In the genomic region with DNA sequence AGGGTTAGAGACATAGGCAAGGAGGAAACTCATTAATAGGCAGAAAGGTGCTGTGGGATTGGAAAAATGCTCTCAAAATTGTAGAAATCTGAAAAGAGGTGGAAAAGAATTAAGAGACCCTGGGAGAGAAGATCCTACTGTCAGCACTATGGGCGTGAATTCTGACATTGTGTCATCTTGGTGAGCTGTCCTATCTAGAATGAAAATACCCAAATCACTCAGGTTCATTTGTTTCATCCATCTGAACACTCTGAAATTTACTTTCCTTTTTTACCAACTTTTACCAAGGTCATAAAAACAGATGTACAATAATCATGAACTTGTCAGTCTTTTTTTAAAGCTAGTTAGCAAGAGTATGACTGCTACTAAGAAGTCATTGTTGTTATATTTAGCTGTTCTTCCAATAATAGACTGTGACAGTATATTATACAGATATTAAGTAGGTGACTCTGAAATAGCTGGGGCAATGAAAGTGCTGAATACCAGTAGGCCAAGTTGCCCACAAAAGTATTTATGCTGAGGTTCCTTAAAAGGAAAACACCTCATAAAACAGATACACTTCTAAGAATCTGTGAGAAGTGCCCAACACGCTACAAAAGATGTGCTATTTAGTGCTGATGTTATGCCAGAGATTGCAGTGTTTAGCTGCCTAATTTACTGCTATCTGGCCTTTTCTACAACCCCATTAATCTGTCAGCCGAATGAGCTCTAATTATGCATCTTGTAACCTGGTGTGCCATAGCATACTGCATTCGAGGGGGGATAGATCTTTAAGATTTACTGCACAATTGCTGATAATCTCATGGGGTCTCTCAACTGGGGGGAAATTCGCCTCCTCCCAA, we compare ENCODE assay signal across 18 cellular contexts.
DNase-seq lines count a peak whose midpoint lies in the region; ATAC-seq and TF ChIP-seq lines count a peak whose summit lies in the region.
"Had no signal": no experiment of that assay in that cellular context is flagged by ENCODE, and none has a peak within 500 bp of the region (broad histone marks: within the 10 kb centered on the region; RNA-seq: fewer than 3 reads in every experiment).

No MANE protein-coding gene starts in this region.

- H3K4me1 ChIP-seq in right atrium auricular region, result peaks cover 0 to 7% of the 10 kb centered on the region in 2 donors
- peaks cover 3% of the 10 kb centered on the region for H3K4me1 ChIP-seq in right cardiac atrium (ENCODE audit: control insufficient read depth, insufficient read depth, low read length)
- H3K4me1 ChIP-seq: Caco-2, right lobe of liver had no signal

- peak overlapping the region in 1 of 2 donors; percentile 26 for H3K27ac ChIP-seq in right atrium auricular region
- H3K27ac ChIP-seq in right cardiac atrium (ENCODE audit: low read length), result no peak overlapping the region
- H3K27ac ChIP-seq: right lobe of liver had no signal

- peak; percentile 91 for ATAC-seq in Right ventricle myocardium superior (ENCODE audit: poor library complexity)
- peak; percentile 41 to 54 for ATAC-seq in right cardiac atrium
- ATAC-seq: right lobe of liver had no signal

- POLR2A ChIA-PET in activated CD4-positive, alpha-beta memory T cell treated with anti-CD3 and anti-CD28 coated beads for 36 hours (lab: Charles Lee), result interaction anchor here (0.7 to 1.3 kb wide), 8 partner anchors 13 to 329 kb away, joined by 3 to 8 read pairs (median 3); a partner anchor contains a TSS

- H3K27me3 ChIP-seq in right atrium auricular region (no peaks in the 10 kb centered on the region), right cardiac atrium (ENCODE audit: control insufficient read depth, insufficient read depth) (peaks cover 2% of the 10 kb centered on the region)
- H3K27me3 ChIP-seq: MG63, right lobe of liver had no signal

- no peak for DNase-seq in Right ventricle myocardium superior
- no peak for DNase-seq in right atrium auricular region (ENCODE audit: low spot score)
- no peak for DNase-seq in activated CD4-positive, alpha-beta memory T cell treated with anti-CD3 and anti-CD28 coated beads for 36 hours
- no peak for DNase-seq in right cardiac atrium
- no peak for DNase-seq in NCI-H2081 (lab: John Stamatoyannopoulos, UW)
- DNase-seq in cerebellum (ENCODE audit: low spot score), result no peak
- DNase-seq in GM13977 (ENCODE audit: low spot score), result no peak
- DNase-seq: activated naive CD4-positive, alpha-beta T cell; AML-193; Caco-2; EL; kidney glomerular epithelial cell; MG63; midbrain; NCI-H1694 treated with DMSO at 0.1 percent for 48 hours; NCI-H446; right lobe of liver; RPMI8226 had no signal

- H3K36me3 Mint-ChIP-seq in activated CD4-positive, alpha-beta memory T cell treated with anti-CD3 and anti-CD28 coated beads for 36 hours, result peaks cover 13% of the 10 kb centered on the region

- in situ Hi-C loops in GM13977 (cut with MboI; ENCODE audit: low pct_unique_long_range_greater_than_20kb, low sequenced_read_pairs, unreplicated experiment), result no loop called here

- intact Hi-C loops in Right ventricle myocardium superior (cut with DNase I), result no loop called here
- intact Hi-C loops in activated CD4-positive, alpha-beta memory T cell treated with anti-CD3 and anti-CD28 coated beads for 36 hours (cut with micrococcal nuclease), result loop anchor here (1.0 to 10.0 kb wide), 6 partner anchors 8 to 430 kb away; no protein-coding TSS in a partner anchor
- intact Hi-C loops in right cardiac atrium (cut with DNase I), result no loop called here

- 62% methylated on average over 5 of the region's 5 CpGs for WGBS in right cardiac atrium

- no peak overlapping the region for H3K4me3 Mint-ChIP-seq in activated CD4-positive, alpha-beta memory T cell treated with anti-CD3 and anti-CD28 coated beads for 36 hours

- peak overlapping the region; percentile 78 for H3K27ac Mint-ChIP-seq in activated CD4-positive, alpha-beta memory T cell treated with anti-CD3 and anti-CD28 coated beads for 36 hours

- H3K9me3 Mint-ChIP-seq in activated CD4-positive, alpha-beta memory T cell treated with anti-CD3 and anti-CD28 coated beads for 36 hours, result peaks cover 9% of the 10 kb centered on the region

- CTCF ChIA-PET in activated CD4-positive, alpha-beta memory T cell treated with anti-CD3 and anti-CD28 coated beads for 36 hours (lab: Charles Lee), result interaction anchor here (0.6 to 1.6 kb wide), 5 partner anchors 11 to 335 kb away, joined by 3 to 4 read pairs (median 4); no protein-coding TSS in a partner anchor

- no peaks in the 10 kb centered on the region for H3K27me3 Mint-ChIP-seq in activated CD4-positive, alpha-beta memory T cell treated with anti-CD3 and anti-CD28 coated beads for 36 hours

- H3K4me3 ChIP-seq in right atrium auricular region, result no peak overlapping the region
- H3K4me3 ChIP-seq in right cardiac atrium (ENCODE audit: low read length), result no peak overlapping the region
- H3K4me3 ChIP-seq: MG63, right lobe of liver had no signal

- H3K36me3 ChIP-seq in right atrium auricular region, result no peaks in the 10 kb centered on the region
- H3K36me3 ChIP-seq: MG63, right lobe of liver had no signal

- H3K4me1 Mint-ChIP-seq in activated CD4-positive, alpha-beta memory T cell treated with anti-CD3 and anti-CD28 coated beads for 36 hours (ENCODE audit: low read depth), result peaks cover 67% of the 10 kb centered on the region

- H3K9me3 ChIP-seq in right atrium auricular region (peaks cover 0 to 7% of the 10 kb centered on the region in 2 donors), right cardiac atrium (ENCODE audit: control insufficient read depth, low read length) (peaks cover 4% of the 10 kb centered on the region)
- H3K9me3 ChIP-seq: right lobe of liver had no signal

- no peak for TF ChIP-seq CTCF in right atrium auricular region (IDR thresholded peaks at IDR 0.05)
- no peak for TF ChIP-seq CTCF in GM13977 (IDR thresholded peaks at IDR 0.05; ENCODE audit: extremely low read depth, insufficient read depth, missing control alignments)
